ENCODE assay signal across 8 cellular contexts in the genomic region with DNA sequence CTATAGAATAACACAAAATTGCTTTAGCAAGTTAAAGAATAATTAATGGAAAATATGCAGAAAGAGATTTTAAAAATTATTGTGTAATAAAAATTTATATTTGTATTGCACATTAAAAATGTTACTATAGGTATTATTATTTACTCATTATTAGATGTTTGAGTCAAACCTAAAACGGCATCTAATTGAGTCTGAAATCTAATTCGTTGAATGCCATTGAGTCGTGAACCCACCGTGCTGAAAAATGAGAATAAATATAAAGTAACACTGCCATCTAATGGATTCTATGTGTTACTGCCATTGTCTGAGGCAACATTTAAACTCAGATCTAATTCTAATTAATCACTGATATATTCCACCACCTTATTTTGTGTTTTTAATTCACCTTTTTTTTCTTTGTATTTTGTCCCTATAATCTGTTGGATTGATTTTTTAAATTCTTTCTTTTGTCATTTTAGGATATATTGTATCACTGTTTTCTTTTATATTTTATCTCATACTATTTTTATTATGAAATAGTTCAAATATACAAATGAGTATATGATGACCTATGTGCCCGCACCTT.
DNase-seq lines count a peak whose midpoint lies in the region; ATAC-seq, FAIRE-seq and TF ChIP-seq lines count a peak whose summit lies in the region.

No MANE protein-coding gene starts in this region.

- H3K4me1 ChIP-seq in breast epithelium, result no peaks in the 10 kb centered on the region
- peaks cover 0 to 4% of the 10 kb centered on the region in 2 donors for H3K4me1 ChIP-seq in left lung

- H3K4me3 ChIP-seq in GM12865 (ENCODE audit: low read depth, low read length), result no peak overlapping the region
- H3K4me3 ChIP-seq in breast epithelium, result no peak overlapping the region
- no peak overlapping the region for H3K4me3 ChIP-seq in left lung

- peak; percentile 100 for FAIRE-seq in A204.1 (lab: Jason Lieb, UNC)

- ATAC-seq in HG03378 (IDR thresholded peaks at IDR 0.05; ENCODE audit: unreplicated experiment) (peak; percentile 82), left lung (peak; percentile 80)

- peak; percentile 52 for DNase-seq in GM12865 (ENCODE audit: low read depth)
- peak; percentile 51 for DNase-seq in NCI-H774 (lab: John Stamatoyannopoulos, UW)
- DNase-seq in breast epithelium (ENCODE audit: low spot score in 2 of 2), result no peak
- no peak for DNase-seq in left lung
- DNase-seq in OCI-M2 (lab: John Stamatoyannopoulos, UW; ENCODE audit: unreplicated experiment), result no peak
- DNase-seq in GDM1 (lab: John Stamatoyannopoulos, UW), result no peak

- peak; percentile 45 for TF ChIP-seq CTCF in GM12865 (IDR thresholded peaks at IDR 0.05; ENCODE audit: insufficient read depth, low read depth, low read length, missing control alignments)
- peak; percentile 61 to 81 (median 73) for TF ChIP-seq CTCF in breast epithelium (IDR thresholded peaks at IDR 0.05)
- peak; percentile 78 to 84 for TF ChIP-seq CTCF in left lung (IDR thresholded peaks at IDR 0.05)

- no peaks in the 10 kb centered on the region for H3K27me3 ChIP-seq in breast epithelium
- no peaks in the 10 kb centered on the region for H3K27me3 ChIP-seq in left lung

- no peak for TF ChIP-seq POLR2A in breast epithelium (IDR thresholded peaks at IDR 0.05)

- no peaks in the 10 kb centered on the region for H3K9me3 ChIP-seq in breast epithelium
- no peaks in the 10 kb centered on the region for H3K9me3 ChIP-seq in left lung

- intact Hi-C loops in breast epithelium (cut with DNase I; ENCODE audit: low total_unique reads), result no loop called here
- intact Hi-C loops in left lung (cut with DNase I), result no loop called here

- H3K27ac ChIP-seq in breast epithelium (no peak overlapping the region), left lung (no peak overlapping the region)

- no peaks in the 10 kb centered on the region for H3K36me3 ChIP-seq in breast epithelium
- H3K36me3 ChIP-seq in left lung, result no peaks in the 10 kb centered on the region

Comparison
In these comparisons a context has a peak if more than half of its experiments do, and no peak if none do; other contexts are left out.
1. DNase-seq: peak in GM12865 (single experiment) and NCI-H774 (single experiment); none in breast epithelium (0 of 2), left lung (0 of 2), OCI-M2 (single experiment) and GDM1 (single experiment).
2. Peak in every context shown above with its lines, with median percentiles within 50 percentile points of each other: CTCF ChIP-seq.